Comparison of ENCODE assay signal across 21 cellular contexts in the genomic region with DNA sequence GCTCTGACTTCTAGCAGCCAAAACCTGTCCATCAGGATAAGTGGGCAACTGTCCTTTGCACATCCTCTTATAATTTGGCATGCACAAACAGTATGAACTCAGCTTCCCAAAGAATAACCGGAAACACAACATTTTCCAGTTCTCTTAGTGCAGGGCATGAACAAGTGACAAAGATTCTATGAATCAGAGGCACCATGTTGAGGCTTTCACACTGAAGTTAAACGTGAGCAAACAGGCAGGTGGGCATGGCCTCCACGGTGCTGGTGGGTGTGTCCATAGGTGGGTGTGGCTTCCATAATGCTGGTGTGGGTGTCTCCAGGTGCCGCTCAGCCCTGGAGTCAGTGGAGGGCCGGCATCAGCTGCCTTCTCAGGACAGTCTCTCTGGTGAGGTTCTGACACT.
DNase-seq lines count a peak whose midpoint lies in the region; ATAC-seq, FAIRE-seq and TF ChIP-seq lines count a peak whose summit lies in the region.
"Had no signal": no experiment of that assay in that cellular context is flagged by ENCODE, and none has a peak within 500 bp of the region (broad histone marks: within the 10 kb centered on the region; RNA-seq: fewer than 3 reads in every experiment).

No MANE protein-coding gene starts in this region.

- H3K4me3 ChIP-seq in suprapubic skin (no peak overlapping the region), kidney (ENCODE audit: low read length in 2 of 2) (no peak overlapping the region)
- H3K4me3 ChIP-seq: GM12878 had no signal

- H3K9me3 ChIP-seq in suprapubic skin (peaks cover 4% of the 10 kb centered on the region), kidney (ENCODE audit: control insufficient read depth in 1 of 2, low read length in 2 of 2) (peaks cover 4 to 9% of the 10 kb centered on the region in 2 donors)

- 57% methylated on average over 5 of the region's 5 CpGs for WGBS in suprapubic skin

- H3K4me1 ChIP-seq in foreskin keratinocyte (no peaks in the 10 kb centered on the region), suprapubic skin (peaks cover 13% of the 10 kb centered on the region), kidney (ENCODE audit: control insufficient read depth in 1 of 2, insufficient read depth in 1 of 2, low read depth in 1 of 2, low read length in 2 of 2) (no peaks in the 10 kb centered on the region)
- H3K4me1 ChIP-seq: Caco-2 had no signal

- H3K27me3 ChIP-seq in foreskin keratinocyte (no peaks in the 10 kb centered on the region), suprapubic skin (no peaks in the 10 kb centered on the region)

- ATAC-seq in WTC11 (peak; percentile 73), foreskin keratinocyte (peak; percentile 59), GM18511 (IDR thresholded peaks at IDR 0.05; ENCODE audit: unreplicated experiment) (no peak)
- ATAC-seq: GM12878, HCT116, SK-N-SH treated with all-trans-retinoic acid at 6 μM for 48 hours had no signal

- H3K4me3 Mint-ChIP-seq in WTC11 = no peak overlapping the region
- H3K4me3 Mint-ChIP-seq: CD4-positive, alpha-beta T cell had no signal

- CTCF ChIA-PET in WTC11 (lab: Charles Lee) = interaction anchor here (0.9 kb wide), 1 partner anchor 28 kb away, joined by 4 read pairs; no protein-coding TSS in a partner anchor

- H3K9ac ChIP-seq in kidney (ENCODE audit: low read length in 2 of 2) = no peak overlapping the region

- no peak overlapping the region for H3K27ac Mint-ChIP-seq in WTC11
- H3K27ac Mint-ChIP-seq: CD4-positive, alpha-beta T cell had no signal

- TF ChIP-seq POLR2A in suprapubic skin (IDR thresholded peaks at IDR 0.05) = no peak

- peaks cover 21% of the 10 kb centered on the region for H3K36me3 Mint-ChIP-seq in WTC11

- POLR2A ChIA-PET in WTC11 (lab: Charles Lee) = no interaction called here

- H3K36me3 ChIP-seq in suprapubic skin (no peaks in the 10 kb centered on the region), kidney (ENCODE audit: control insufficient read depth in 1 of 2, insufficient read depth in 2 of 2, low read length in 2 of 2) (no peaks in the 10 kb centered on the region)

- FAIRE-seq in kidney (lab: Jason Lieb, UNC) = no peak
- FAIRE-seq: A204.1, GM12878, GM19239 had no signal

- peaks cover 35% of the 10 kb centered on the region for H3K9me3 Mint-ChIP-seq in WTC11
- H3K9me3 Mint-ChIP-seq: CD4-positive, alpha-beta T cell had no signal

- TF ChIP-seq EP300 in suprapubic skin (IDR thresholded peaks at IDR 0.05) = no peak

- DNase-seq in SIG-M5 treated with dmso at 0.1 percent for 504 hours (lab: John Stamatoyannopoulos, UW; ENCODE audit: unreplicated experiment) (peak; percentile 33), SIG-M5 (lab: John Stamatoyannopoulos, UW) (no peak), WTC11 (ENCODE audit: low spot score) (no peak), foreskin keratinocyte (peak in 1 of 2 donors; percentile 32), suprapubic skin (ENCODE audit: low spot score in 2 of 2) (no peak), occipital lobe (lab: John Stamatoyannopoulos, UW) (no peak), kidney (no peak)
- DNase-seq: CD4-positive, alpha-beta T cell; GOT3; NCI-H1105 treated with DMSO at 0.1 percent for 48 hours; NCI-H1930; NCI-H526; NK-92 treated with Interleukin-12 subunit alpha and Interleukin-12 subunit beta, amount 100 ng/mL, for 24 hours; SHP77 had no signal

- intact Hi-C loops in kidney (cut with DNase I) = no loop called here

- no peak overlapping the region for H3K27ac ChIP-seq in foreskin keratinocyte
- H3K27ac ChIP-seq in suprapubic skin = no peak overlapping the region
- H3K27ac ChIP-seq in kidney (ENCODE audit: low read depth in 2 of 2, low read length in 2 of 2) = no peak overlapping the region

- no peaks in the 10 kb centered on the region for H3K4me1 Mint-ChIP-seq in WTC11

- TF ChIP-seq CTCF in WTC11 (IDR thresholded peaks at IDR 0.05) (no peak), foreskin keratinocyte (conservative IDR thresholded peaks at IDR 0.05) (no peak), suprapubic skin (IDR thresholded peaks at IDR 0.05) (no peak), kidney (IDR thresholded peaks at IDR 0.05; ENCODE audit: borderline replicate concordance, extremely low read depth, insufficient read depth) (no peak)

- H3K27me3 Mint-ChIP-seq in WTC11 (ENCODE audit: low read depth) = no peaks in the 10 kb centered on the region; the same call in none of the 2 replicates

TF ChIP-seq in WTC11, 78 proteins besides CTCF, POLR2A, EP300 and RAD21:
- TF ChIP-seq, protein P1, sequence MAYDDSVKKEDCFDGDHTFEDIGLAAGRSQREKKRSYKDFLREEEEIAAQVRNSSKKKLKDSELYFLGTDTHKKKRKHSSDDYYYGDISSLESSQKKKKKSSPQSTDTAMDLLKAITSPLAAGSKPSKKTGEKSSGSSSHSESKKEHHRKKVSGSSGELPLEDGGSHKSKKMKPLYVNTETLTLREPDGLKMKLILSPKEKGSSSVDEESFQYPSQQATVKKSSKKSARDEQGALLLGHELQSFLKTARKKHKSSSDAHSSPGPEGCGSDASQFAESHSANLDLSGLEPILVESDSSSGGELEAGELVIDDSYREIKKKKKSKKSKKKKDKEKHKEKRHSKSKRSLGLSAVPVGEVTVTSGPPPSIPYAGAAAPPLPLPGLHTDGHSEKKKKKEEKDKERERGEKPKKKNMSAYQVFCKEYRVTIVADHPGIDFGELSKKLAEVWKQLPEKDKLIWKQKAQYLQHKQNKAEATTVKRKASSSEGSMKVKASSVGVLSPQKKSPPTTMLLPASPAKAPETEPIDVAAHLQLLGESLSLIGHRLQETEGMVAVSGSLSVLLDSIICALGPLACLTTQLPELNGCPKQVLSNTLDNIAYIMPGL (CRISPR knock-in tag; IDR thresholded peaks at IDR 0.05) = no peak
- no peak for TF ChIP-seq IRF1 (CRISPR knock-in tag; IDR thresholded peaks at IDR 0.05)
- TF ChIP-seq TCF7 (CRISPR knock-in tag; IDR thresholded peaks at IDR 0.05; ENCODE audit: low read depth) = no peak
- no peak for TF ChIP-seq IRF2 (CRISPR knock-in tag; IDR thresholded peaks at IDR 0.05; ENCODE audit: borderline replicate concordance, low read depth)
- no peak for TF ChIP-seq JAZF1 (CRISPR knock-in tag; IDR thresholded peaks at IDR 0.05)
- no peak for TF ChIP-seq ZNF121 (CRISPR knock-in tag; IDR thresholded peaks at IDR 0.05)
- TF ChIP-seq, protein P2, sequence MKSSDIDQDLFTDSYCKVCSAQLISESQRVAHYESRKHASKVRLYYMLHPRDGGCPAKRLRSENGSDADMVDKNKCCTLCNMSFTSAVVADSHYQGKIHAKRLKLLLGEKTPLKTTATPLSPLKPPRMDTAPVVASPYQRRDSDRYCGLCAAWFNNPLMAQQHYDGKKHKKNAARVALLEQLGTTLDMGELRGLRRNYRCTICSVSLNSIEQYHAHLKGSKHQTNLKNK (CRISPR knock-in tag; IDR thresholded peaks at IDR 0.05) = no peak
- no peak for TF ChIP-seq TP53 (CRISPR knock-in tag; IDR thresholded peaks at IDR 0.05)
- TF ChIP-seq, protein P3, sequence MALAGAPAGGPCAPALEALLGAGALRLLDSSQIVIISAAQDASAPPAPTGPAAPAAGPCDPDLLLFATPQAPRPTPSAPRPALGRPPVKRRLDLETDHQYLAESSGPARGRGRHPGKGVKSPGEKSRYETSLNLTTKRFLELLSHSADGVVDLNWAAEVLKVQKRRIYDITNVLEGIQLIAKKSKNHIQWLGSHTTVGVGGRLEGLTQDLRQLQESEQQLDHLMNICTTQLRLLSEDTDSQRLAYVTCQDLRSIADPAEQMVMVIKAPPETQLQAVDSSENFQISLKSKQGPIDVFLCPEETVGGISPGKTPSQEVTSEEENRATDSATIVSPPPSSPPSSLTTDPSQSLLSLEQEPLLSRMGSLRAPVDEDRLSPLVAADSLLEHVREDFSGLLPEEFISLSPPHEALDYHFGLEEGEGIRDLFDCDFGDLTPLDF (CRISPR knock-in tag; IDR thresholded peaks at IDR 0.05) = no peak
- no peak for TF ChIP-seq NR3C1 (CRISPR knock-in tag; conservative IDR thresholded peaks at IDR 0.05; ENCODE audit: low read depth)
- TF ChIP-seq ATF1 (CRISPR knock-in tag; IDR thresholded peaks at IDR 0.05) = no peak
- no peak for TF ChIP-seq OVOL2 (CRISPR knock-in tag; IDR thresholded peaks at IDR 0.05; ENCODE audit: borderline replicate concordance)
- TF ChIP-seq CREM (CRISPR knock-in tag; IDR thresholded peaks at IDR 0.05) = no peak
TF ChIP-seq in WTC11: peak in this region for 0.
